30 cellular contexts compared by ENCODE assay signal in the genomic region with DNA sequence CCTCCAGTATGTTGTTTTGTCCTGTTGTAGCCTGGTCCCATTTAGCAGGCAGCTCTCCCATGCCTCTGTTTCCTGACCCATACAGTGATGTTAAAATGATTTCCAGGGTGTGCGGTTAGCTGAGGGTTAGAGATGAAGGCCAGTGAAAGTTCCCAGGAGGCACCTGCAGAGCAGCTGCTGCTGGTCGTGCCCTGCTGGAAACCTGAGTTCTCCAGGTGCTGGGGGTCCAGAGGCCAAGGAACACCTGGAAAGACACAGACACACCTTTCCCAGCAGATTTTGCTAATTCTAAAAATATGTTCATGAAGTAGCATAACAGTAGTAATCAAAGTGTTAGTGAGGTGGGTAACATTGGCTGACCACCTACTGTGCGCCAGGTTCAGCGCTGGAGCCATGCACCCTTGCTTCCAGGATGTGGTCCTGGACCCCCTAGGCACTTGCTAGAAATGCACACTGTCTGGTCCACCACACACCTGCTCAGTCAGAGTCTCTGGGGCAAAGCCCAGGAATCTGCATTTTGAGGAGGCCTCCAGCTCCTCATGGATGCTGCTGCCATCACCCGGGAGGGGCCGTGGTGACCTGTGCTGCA.
"Had no signal": no experiment of that assay in that cellular context is flagged by ENCODE, and none has a peak within 500 bp of the region (broad histone marks: within the 10 kb centered on the region; RNA-seq: fewer than 3 reads in every experiment).

No MANE protein-coding gene starts in this region.

- ATAC-seq: activated naive CD4-positive, alpha-beta T cell treated with anti-CD3 and anti-CD28 coated beads, Interleukin-2, amount 50 U/mL, for 72 hours; body of pancreas; left ventricle myocardium superior; pancreas; sciatic nerve; stimulated activated effector memory CD8-positive, alpha-beta T cell treated with anti-CD3 and anti-CD28 coated beads, Interleukin-12 subunit alpha, Interleukin-12 subunit beta, amount 100 ng/mL, for 72 hours; T-helper 17 cell; upper lobe of right lung had no signal

- H3K4me2 ChIP-seq: hepatocyte had no signal

- H3K4me3 ChIP-seq: body of pancreas, cardiac muscle cell, esophagus squamous epithelium, hepatocyte, pancreas, prostate gland, skin epidermis, stomach, suprapubic skin, tibial artery, upper lobe of right lung had no signal

- H3K4me1 Mint-ChIP-seq: activated CD4-positive, alpha-beta memory T cell treated with anti-CD3 and anti-CD28 coated beads, Interleukin-2, amount 10 ng/mL, durations not matched to agents 7 days and 5 days; activated CD4-positive, alpha-beta T cell treated with anti-CD3 and anti-CD28 coated beads, Interleukin-2, amount 10 ng/mL, durations not matched to agents 7 days and 5 days; stimulated activated effector memory CD8-positive, alpha-beta T cell treated with anti-CD3 and anti-CD28 coated beads, Interleukin-12 subunit alpha, Interleukin-12 subunit beta, amount 100 ng/mL, for 72 hours had no signal

- H3K27ac Mint-ChIP-seq: activated CD4-positive, alpha-beta memory T cell treated with anti-CD3 and anti-CD28 coated beads, Interleukin-2, amount 10 ng/mL, durations not matched to agents 7 days and 5 days; activated CD4-positive, alpha-beta T cell treated with anti-CD3 and anti-CD28 coated beads, Interleukin-2, amount 10 ng/mL, durations not matched to agents 7 days and 5 days; activated naive CD4-positive, alpha-beta T cell treated with anti-CD3 and anti-CD28 coated beads, Interleukin-2, amount 50 U/mL, for 72 hours; activated T-helper 2 cell treated with anti-CD3 and anti-CD28 coated beads, Interferon-gamma antibody, Interleukin-2, Interleukin-4, amounts not matched to agents 10 μg/mL and 5 μg/mL and 100 μg/mL, durations not matched to agents 14 hours and 24 hours and 36 hours; nephron; stimulated activated effector memory CD8-positive, alpha-beta T cell treated with anti-CD3 and anti-CD28 coated beads, Interleukin-12 subunit alpha, Interleukin-12 subunit beta, amount 100 ng/mL, for 72 hours; T-helper 17 cell had no signal

- H3K4me1 ChIP-seq: body of pancreas, esophagus squamous epithelium, pancreas, prostate gland, stomach, suprapubic skin, tibial artery, upper lobe of right lung had no signal

- DNase-seq: activated CD4-positive, alpha-beta memory T cell treated with anti-CD3 and anti-CD28 coated beads, Interleukin-2, amount 10 ng/mL, durations not matched to agents 7 days and 5 days; activated CD4-positive, alpha-beta T cell treated with anti-CD3 and anti-CD28 coated beads, Interleukin-2, amount 10 ng/mL, durations not matched to agents 7 days and 5 days; activated CD4-positive, CD25-positive, alpha-beta regulatory T cell treated with anti-CD3 and anti-CD28 coated beads, Interleukin-2, amount 50 U/mL, for 72 hours; activated T-cell treated with anti-CD3 and anti-CD28 coated beads, Interleukin-2, amount 50 U/mL, for 48 hours; aorta; body of pancreas; effector CD4-positive, alpha-beta T cell; esophagus squamous epithelium; left cardiac atrium; left ventricle myocardium superior; pancreas; retina; stimulated activated CD4-positive, alpha-beta T cell treated with anti-CD3 and anti-CD28 coated beads, Interleukin-12 subunit alpha, Interleukin-12 subunit beta, amount 100 ng/mL, for 4 hours; stimulated activated CD4-positive, alpha-beta T cell treated with anti-CD3 and anti-CD28 coated beads, Interleukin-4, amount 100 ng/mL, for 24 hours; stomach; T-helper 17 cell; T1000; tibial artery; upper lobe of right lung had no signal

- H3K27ac ChIP-seq: body of pancreas, cardiac muscle cell, esophagus squamous epithelium, hepatocyte, pancreas, prostate gland, skin epidermis, stomach, suprapubic skin, tibial artery, upper lobe of right lung, WERI-Rb-1 had no signal

- H3K36me3 ChIP-seq: cardiac muscle cell, esophagus squamous epithelium, pancreas, prostate gland, stomach, suprapubic skin, tibial artery, upper lobe of right lung had no signal

- H3K4me3 Mint-ChIP-seq: activated CD4-positive, alpha-beta memory T cell treated with anti-CD3 and anti-CD28 coated beads, Interleukin-2, amount 10 ng/mL, durations not matched to agents 7 days and 5 days; activated CD4-positive, alpha-beta T cell treated with anti-CD3 and anti-CD28 coated beads, Interleukin-2, amount 10 ng/mL, durations not matched to agents 7 days and 5 days; nephron; stimulated activated effector memory CD8-positive, alpha-beta T cell treated with anti-CD3 and anti-CD28 coated beads, Interleukin-12 subunit alpha, Interleukin-12 subunit beta, amount 100 ng/mL, for 72 hours; T-helper 17 cell had no signal

- H3K9me3 Mint-ChIP-seq: activated CD4-positive, alpha-beta memory T cell treated with anti-CD3 and anti-CD28 coated beads, Interleukin-2, amount 10 ng/mL, durations not matched to agents 7 days and 5 days; activated CD4-positive, alpha-beta T cell treated with anti-CD3 and anti-CD28 coated beads, Interleukin-2, amount 10 ng/mL, durations not matched to agents 7 days and 5 days; activated naive CD4-positive, alpha-beta T cell treated with anti-CD3 and anti-CD28 coated beads, Interleukin-2, amount 50 U/mL, for 72 hours; activated T-helper 2 cell treated with anti-CD3 and anti-CD28 coated beads, Interferon-gamma antibody, Interleukin-2, Interleukin-4, amounts not matched to agents 10 μg/mL and 5 μg/mL and 100 μg/mL, durations not matched to agents 14 hours and 24 hours and 36 hours; nephron; stimulated activated effector memory CD8-positive, alpha-beta T cell treated with anti-CD3 and anti-CD28 coated beads, Interleukin-12 subunit alpha, Interleukin-12 subunit beta, amount 100 ng/mL, for 72 hours had no signal

- H2AFZ ChIP-seq: hepatocyte had no signal

- H3K36me3 Mint-ChIP-seq: activated naive CD4-positive, alpha-beta T cell treated with anti-CD3 and anti-CD28 coated beads, Interleukin-2, amount 50 U/mL, for 72 hours; stimulated activated effector memory CD8-positive, alpha-beta T cell treated with anti-CD3 and anti-CD28 coated beads, Interleukin-12 subunit alpha, Interleukin-12 subunit beta, amount 100 ng/mL, for 72 hours had no signal

- H3K27me3 ChIP-seq: body of pancreas, cardiac muscle cell, esophagus squamous epithelium, hepatocyte, pancreas, stomach, suprapubic skin, tibial artery, upper lobe of right lung had no signal

- H3K9me3 ChIP-seq: body of pancreas, esophagus squamous epithelium, pancreas, prostate gland, stomach, suprapubic skin, tibial artery, upper lobe of right lung had no signal
